In the genomic region with DNA sequence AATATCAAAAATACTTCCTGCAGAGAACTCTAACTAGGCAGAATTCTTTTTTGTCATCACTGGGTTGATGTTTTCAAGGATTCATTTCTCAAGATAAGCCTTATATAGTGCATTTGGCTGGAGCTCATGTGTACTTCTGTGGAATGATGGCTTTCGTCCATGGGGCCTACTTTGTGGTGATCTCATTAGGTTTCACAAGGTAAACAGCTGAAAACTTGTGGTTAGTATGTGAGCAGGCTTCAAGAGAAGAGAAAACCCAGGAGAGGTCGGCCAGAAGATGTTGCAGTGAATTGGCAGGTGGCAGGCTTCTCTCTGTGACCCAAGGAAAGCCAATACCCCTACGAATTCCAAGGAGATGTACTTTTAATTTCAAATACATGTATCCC, we compare ENCODE assay signal across 7 cellular contexts.
A peak's percentile ranks its signal among the peaks of the same experiment; 100 is the strongest.
DNase-seq lines count a peak whose midpoint lies in the region; ATAC-seq lines count a peak whose summit lies in the region.

No MANE protein-coding gene starts in this region.

- peak; percentile 75 for ATAC-seq in GM21367 (IDR thresholded peaks at IDR 0.05; ENCODE audit: unreplicated experiment)
- ATAC-seq in GM18873 (IDR thresholded peaks at IDR 0.05; ENCODE audit: low FRiP score, unreplicated experiment), result no peak
- ATAC-seq in activated CD4-positive, CD25-positive, alpha-beta regulatory T cell treated with anti-CD3 and anti-CD28 coated beads, Interleukin-2, amount 50 U/mL, for 24 hours, result no peak

- DNase-seq in HS-5 (ENCODE audit: low read depth) (peak; percentile 75), fibroblast of the conjunctiva (ENCODE audit: low read depth) (peak; percentile 85), stromal cell of bone marrow (ENCODE audit: low read depth) (peak; percentile 81), NCI-H2227 treated with DMSO at 0.1 percent for 48 hours (lab: John Stamatoyannopoulos, UW) (no peak)
